9 cellular contexts compared by ENCODE assay signal in the genomic region with DNA sequence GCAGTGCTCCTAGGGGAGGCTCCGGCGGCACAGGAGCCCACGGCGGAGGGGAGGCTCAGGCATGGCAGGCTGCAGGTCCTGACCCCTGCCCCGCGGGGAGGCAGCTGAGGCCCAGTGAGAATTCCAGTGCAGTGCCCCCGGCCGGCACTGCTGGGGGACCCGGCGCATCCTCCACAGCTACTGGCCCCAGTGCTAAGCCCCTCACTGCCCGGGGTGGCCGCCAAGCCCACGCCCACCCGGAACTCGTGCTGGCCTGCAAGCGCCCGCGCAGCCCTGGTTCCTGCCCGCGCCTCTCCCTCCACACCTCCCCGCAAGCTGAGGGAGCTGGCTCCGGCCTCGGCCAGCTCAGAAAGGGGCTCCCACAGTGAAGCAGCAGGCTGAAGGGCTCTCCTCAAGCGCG.
"Had no signal": no experiment of that assay in that cellular context is flagged by ENCODE, and none has a peak within 500 bp of the region (broad histone marks: within the 10 kb centered on the region; RNA-seq: fewer than 3 reads in every experiment).

No MANE protein-coding gene starts in this region.

- H2AFZ ChIP-seq: GM23248, GM23338 had no signal

- H3K9me3 ChIP-seq: HAP-1 had no signal

- H3K4me3 ChIP-seq: GM23248, GM23338, HAP-1 had no signal

- H3K36me3 ChIP-seq: HAP-1 had no signal

- H3K27ac ChIP-seq: GM23248 had no signal

- DNase-seq: GM23248, GOT3, H7, H9, HCEC 1CT, HFFc6 had no signal

- H3K9ac ChIP-seq: GM23248 had no signal

- ATAC-seq: GM23338, HCT116 had no signal

- H3K4me2 ChIP-seq: GM23338 had no signal
